ENCODE assay signal across 24 cellular contexts in the genomic region with DNA sequence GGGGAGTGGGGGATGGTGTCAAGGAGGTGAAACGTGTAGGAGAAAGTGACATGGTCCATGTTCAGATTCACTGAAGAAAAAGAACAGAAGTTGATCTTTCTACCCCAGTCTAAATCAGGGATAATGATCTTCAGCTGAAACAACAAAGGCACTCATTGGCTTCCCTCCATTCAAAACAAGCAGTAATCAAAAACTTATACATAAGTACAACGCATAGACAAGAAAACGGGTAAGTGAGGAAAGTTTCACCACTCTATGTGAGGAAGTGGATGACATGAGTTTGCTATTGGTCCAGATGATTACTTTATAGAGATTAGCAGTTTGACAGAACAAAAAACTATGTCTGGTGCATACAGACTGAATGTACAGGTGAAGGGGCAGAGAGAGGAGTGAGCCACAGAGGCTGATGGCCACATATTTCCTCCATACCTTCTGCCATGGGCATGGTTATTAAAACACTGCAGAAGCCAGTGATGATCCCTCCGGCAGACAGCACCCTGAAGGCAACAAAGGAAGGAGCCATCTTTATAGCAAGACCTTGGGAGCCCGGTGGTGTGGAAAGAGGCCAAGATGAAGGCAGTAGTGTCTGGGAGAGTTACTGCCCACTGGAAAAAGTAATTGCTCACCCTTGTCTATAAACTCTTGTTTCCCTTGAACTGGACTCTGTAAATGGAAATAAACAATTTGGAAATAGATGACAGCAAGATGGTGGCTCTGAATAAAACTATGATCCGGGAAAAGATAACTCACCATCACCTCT. TPM values are rescaled to one million over a fixed set of nuclear protein-coding genes. Genes with fewer than 3 reads are reported as not detected.
A peak's percentile ranks its signal among the peaks of the same experiment; 100 is the strongest.
DNase-seq lines count a peak whose midpoint lies in the region; TF ChIP-seq lines count a peak whose summit lies in the region.
"Had no signal": no experiment of that assay in that cellular context is flagged by ENCODE, and none has a peak within 500 bp of the region (broad histone marks: within the 10 kb centered on the region; RNA-seq: fewer than 3 reads in every experiment).

No MANE protein-coding gene starts in this region.

- no peaks in the 10 kb centered on the region for H3K9me3 ChIP-seq in adrenal gland (replicated peaks in 1 of 3)
- H3K9me3 ChIP-seq in fibroblast of lung (ENCODE audit: control insufficient read depth, insufficient read depth, low read depth, low read length) = no peaks in the 10 kb centered on the region
- H3K9me3 ChIP-seq: ascending aorta, esophagus squamous epithelium, right atrium auricular region, uterus had no signal

- peak; percentile 2 for DNase-seq in HFF-Myc (ENCODE audit: extremely low read depth, low read depth)
- peak in 4 of 7 donors; percentile 29 to 67 (median 43) for DNase-seq in adrenal gland
- peak; percentile 31 to 44 for DNase-seq in fibroblast of lung (ENCODE audit: low read depth in 2 of 2)
- DNase-seq in smooth muscle cell of the brain vasculature (ENCODE audit: low read depth, low spot score) = peak; percentile 54
- no peak for DNase-seq in COR-L47 (lab: John Stamatoyannopoulos, UW)
- no peak for DNase-seq in DMS153 treated with DMSO at 0.1 percent for 48 hours (lab: John Stamatoyannopoulos, UW; ENCODE audit: unreplicated experiment)
- no peak for DNase-seq in nucleus accumbens (lab: John Stamatoyannopoulos, UW)
- DNase-seq: activated CD4-positive, alpha-beta T cell treated with anti-CD3 and anti-CD28 coated beads for 1 hour; activated CD8-positive, alpha-beta T cell treated with anti-CD3 and anti-CD28 coated beads, Interleukin-2, amount 10 ng/mL, durations not matched to agents 7 days and 5 days; central memory CD4-positive, alpha-beta T cell; esophagus squamous epithelium; HCEC 1CT; NCI-H1694; NCI-H748 treated with DMSO at 0.1 percent for 48 hours; posterior cingulate gyrus; Right ventricle myocardium superior; spleen; stimulated activated CD4-positive, alpha-beta T cell treated with anti-CD3 and anti-CD28 coated beads, Interleukin-2, amount 100 ng/mL, for 24 hours; stimulated activated CD8-positive, alpha-beta memory T cell treated with anti-CD3 and anti-CD28 coated beads, Interleukin-4, amount 100 ng/mL, for 48 hours; uterus had no signal

- H4K20me1 ChIP-seq in fibroblast of lung (ENCODE audit: control insufficient read depth, extremely low read depth, insufficient read depth, low read length) = no peaks in the 10 kb centered on the region
- H4K20me1 ChIP-seq: BLaER1 had no signal

- no peak for TF ChIP-seq CTCF in HFF-Myc (IDR thresholded peaks at IDR 0.05; ENCODE audit: low read depth, low read length, missing control alignments)
- no peak for TF ChIP-seq CTCF in adrenal gland (IDR thresholded peaks at IDR 0.05)
- TF ChIP-seq CTCF in fibroblast of lung (conservative IDR thresholded peaks at IDR 0.05 in 1 of 2, IDR thresholded peaks at IDR 0.05 in 1 of 2; ENCODE audit: low read depth in 1 of 2, low read length in 2 of 2) = no peak

- H3K4me3 ChIP-seq in HFF-Myc (replicated peaks; ENCODE audit: low read depth, low read length) (no peak overlapping the region), adrenal gland (no peak overlapping the region), fibroblast of lung (replicated peaks in 1 of 4; ENCODE audit: control extremely low read depth in 1 of 4, insufficient read depth in 1 of 4, low read depth in 3 of 4, low read length in 4 of 4) (no peak overlapping the region)
- H3K4me3 ChIP-seq: ascending aorta, BLaER1, esophagus squamous epithelium, neural progenitor cell, right atrium auricular region, spleen, uterus had no signal

- no peak overlapping the region for H2AFZ ChIP-seq in fibroblast of lung (ENCODE audit: low read length)
- H2AFZ ChIP-seq: neural progenitor cell had no signal

- no peak overlapping the region for H3K27ac ChIP-seq in adrenal gland
- H3K27ac ChIP-seq in fibroblast of lung (ENCODE audit: insufficient read depth, low read length) = no peak overlapping the region
- H3K27ac ChIP-seq: ascending aorta, BLaER1, esophagus squamous epithelium, neural progenitor cell, right atrium auricular region, spleen, uterus had no signal

- WGBS in adrenal gland, 4 donors = 76 to 79% (median 79%) methylated on average over 6 of the region's 6 CpGs

- H3K36me3 ChIP-seq in adrenal gland (replicated peaks in 1 of 2) = peaks cover 0 to 46% of the 10 kb centered on the region in 2 donors
- peaks cover 11% of the 10 kb centered on the region for H3K36me3 ChIP-seq in fibroblast of lung (ENCODE audit: control insufficient read depth, insufficient read depth, low read length)
- H3K36me3 ChIP-seq: uterus had no signal

- no peak overlapping the region for H3K9ac ChIP-seq in fibroblast of lung (ENCODE audit: insufficient read depth, low read length)
- H3K9ac ChIP-seq: BLaER1, neural progenitor cell had no signal

- no peaks in the 10 kb centered on the region for H3K79me2 ChIP-seq in fibroblast of lung (ENCODE audit: control insufficient read depth, insufficient read depth, low read length)

- TF ChIP-seq POLR2A in adrenal gland (IDR thresholded peaks at IDR 0.05) = no peak

- H3K4me2 ChIP-seq in fibroblast of lung (ENCODE audit: extremely low read depth, insufficient read depth, low read length) = no peak overlapping the region
- H3K4me2 ChIP-seq: BLaER1, neural progenitor cell had no signal

- intact Hi-C loops in adrenal gland (cut with DNase I) = no loop called here

- H3K27me3 ChIP-seq in adrenal gland = no peaks in the 10 kb centered on the region
- no peaks in the 10 kb centered on the region for H3K27me3 ChIP-seq in fibroblast of lung (ENCODE audit: control insufficient read depth, insufficient read depth, low read length)
- H3K27me3 ChIP-seq: ascending aorta, BLaER1, esophagus squamous epithelium, neural progenitor cell, right atrium auricular region, spleen, uterus had no signal

- H3K4me1 ChIP-seq in adrenal gland (replicated peaks in 1 of 2) = peaks cover 0 to 19% of the 10 kb centered on the region in 2 donors
- H3K4me1 ChIP-seq in fibroblast of lung (ENCODE audit: control insufficient read depth, extremely low read depth, insufficient read depth, low read length) = no peaks in the 10 kb centered on the region
- H3K4me1 ChIP-seq: ascending aorta, BLaER1, esophagus squamous epithelium, neural progenitor cell, right atrium auricular region, uterus had no signal

RNA-seq across cellular contexts. Expression of a gene that starts 57.7 kb away (rescaled TPM):
- total RNA-seq in adrenal gland (10 to 100 TPM in 7 of 8 donors, 1 to 10 TPM in 1; 9.2 to 26.0 (median 19.5) TPM), fibroblast of lung (16.9 and 21.5 TPM in 2 replicates)
- polyA plus RNA-seq in adrenal gland (10 to 100 TPM; 20.9 to 22.2 (median 22.0) TPM), fibroblast of lung (25.9 and 26.7 TPM in 2 replicates)
- 13.9 and 15.6 TPM in 2 replicates for polyA plus RNA-seq in fibroblast of lung (2012)
- 6.8 and 11.0 TPM in 2 replicates for polyA minus RNA-seq in fibroblast of lung (ENCODE audit: low replicate concordance)

Comparison
In these comparisons a context has a peak if more than half of its experiments do, and no peak if none do; other contexts are left out.
1. DNase-seq: peak in HFF-Myc (single experiment), adrenal gland (4 of 7), fibroblast of lung (2 of 2) and smooth muscle cell of the brain vasculature (single experiment); none in COR-L47 (single experiment), DMS153 treated with DMSO at 0.1 percent for 48 hours (single experiment) and nucleus accumbens (0 of 56).